ENCODE assay signal across 10 cellular contexts in the genomic region with DNA sequence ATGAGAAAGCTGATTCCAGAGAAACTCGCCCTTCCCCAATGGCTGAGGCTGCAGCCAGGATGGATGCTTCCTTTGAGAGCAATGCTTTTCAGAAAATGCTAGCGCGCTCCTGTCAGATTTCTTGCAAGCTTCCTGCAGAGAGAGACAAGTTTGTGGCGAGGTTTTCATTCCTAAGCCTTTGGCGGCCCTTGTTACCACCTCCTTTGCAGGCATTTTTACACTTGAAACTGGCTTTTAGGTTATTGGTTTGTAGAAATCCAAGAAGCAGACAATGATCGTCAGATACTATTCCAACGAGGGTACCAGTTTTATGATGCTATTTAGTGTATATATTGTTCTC. TPM values are rescaled to one million over a fixed set of nuclear protein-coding genes. Genes with fewer than 3 reads are reported as not detected.
A peak's percentile ranks its signal among the peaks of the same experiment; 100 is the strongest.
DNase-seq lines count a peak whose midpoint lies in the region; ATAC-seq and TF ChIP-seq lines count a peak whose summit lies in the region.
"Had no signal": no experiment of that assay in that cellular context is flagged by ENCODE, and none has a peak within 500 bp of the region (broad histone marks: within the 10 kb centered on the region; RNA-seq: fewer than 3 reads in every experiment).

No MANE protein-coding gene starts in this region.

- H3K4me3 ChIP-seq in left ventricle myocardium inferior: peak overlapping the region; percentile 63
- no peak overlapping the region for H3K4me3 ChIP-seq in right cardiac atrium (ENCODE audit: low read length)
- peak overlapping the region; percentile 19 to 31 for H3K4me3 ChIP-seq in uterus

- H3K4me1 Mint-ChIP-seq in brain (peaks cover 44% of the 10 kb centered on the region), mesothelial cell of epicardium (peaks cover 19% of the 10 kb centered on the region)

- H3K4me3 Mint-ChIP-seq in brain (peak overlapping the region; percentile 84 to 85 (median 85)), mesothelial cell of epicardium (peak overlapping the region; percentile 60)

- intact Hi-C loops in left ventricle myocardium inferior (cut with micrococcal nuclease): loop anchor here (10.0 kb wide), 1 partner anchor 484 kb away; no protein-coding TSS in a partner anchor
- intact Hi-C loops in right cardiac atrium (cut with DNase I): loop anchor here (5.0 to 10.0 kb wide), 3 partner anchors 294 to 484 kb away; no protein-coding TSS in a partner anchor
- intact Hi-C loops in uterus (cut with DNase I; ENCODE audit: low total_unique reads): no loop called here

- DNase-seq in left ventricle myocardium inferior (no peak), right cardiac atrium (no peak), mesothelial cell of epicardium (ENCODE audit: low spot score in 2 of 2, unreplicated experiment in 2 of 2) (no peak), uterus (no peak), NCI-H1417 (lab: John Stamatoyannopoulos, UW) (no peak), inferior parietal cortex (ENCODE audit: extremely low spot score) (no peak), foreskin melanocyte (no peak)
- DNase-seq: DMS153, NCI-H146 had no signal

- ATAC-seq in right cardiac atrium: no peak

- H3K36me3 Mint-ChIP-seq in brain (no peaks in the 10 kb centered on the region), mesothelial cell of epicardium (no peaks in the 10 kb centered on the region)

- peaks cover 30% of the 10 kb centered on the region for H3K4me1 ChIP-seq in left ventricle myocardium inferior
- no peaks in the 10 kb centered on the region for H3K4me1 ChIP-seq in right cardiac atrium (ENCODE audit: control insufficient read depth, insufficient read depth, low read length)
- H3K4me1 ChIP-seq in uterus: no peaks in the 10 kb centered on the region

- TF ChIP-seq POLR2A in uterus (IDR thresholded peaks at IDR 0.05): no peak

- WGBS in right cardiac atrium: 5% methylated on average over 7 of the region's 7 CpGs

- H3K9me3 Mint-ChIP-seq in brain (peaks cover 0 to 11% (median 4%) of the 10 kb centered on the region in 5 experiments), mesothelial cell of epicardium (no peaks in the 10 kb centered on the region)

- H3K27me3 Mint-ChIP-seq in brain: peaks cover 87% of the 10 kb centered on the region
- H3K27me3 Mint-ChIP-seq in mesothelial cell of epicardium (ENCODE audit: low read depth): peaks cover 92% of the 10 kb centered on the region

- H3K27ac Mint-ChIP-seq in brain (no peak overlapping the region), mesothelial cell of epicardium (no peak overlapping the region)

- H3K27me3 ChIP-seq in left ventricle myocardium inferior (ENCODE audit: low read depth) (peaks cover 94% of the 10 kb centered on the region), right cardiac atrium (ENCODE audit: control insufficient read depth, insufficient read depth) (no peaks in the 10 kb centered on the region), uterus (no peaks in the 10 kb centered on the region)

- H3K27ac ChIP-seq in left ventricle myocardium inferior (replicated peaks): no peak overlapping the region
- no peak overlapping the region for H3K27ac ChIP-seq in right cardiac atrium (ENCODE audit: low read length)
- H3K27ac ChIP-seq in uterus: no peak overlapping the region

- H3K9me3 ChIP-seq in left ventricle myocardium inferior (replicated peaks) (no peaks in the 10 kb centered on the region), right cardiac atrium (ENCODE audit: control insufficient read depth, low read length) (no peaks in the 10 kb centered on the region), uterus (no peaks in the 10 kb centered on the region)

- TF ChIP-seq CTCF in left ventricle myocardium inferior (IDR thresholded peaks at IDR 0.05; ENCODE audit: borderline replicate concordance): no peak
- TF ChIP-seq CTCF in brain (conservative IDR thresholded peaks at IDR 0.05): no peak
- TF ChIP-seq CTCF in mesothelial cell of epicardium (IDR thresholded peaks at IDR 0.05; ENCODE audit: unreplicated experiment): no peak
- no peak for TF ChIP-seq CTCF in uterus (IDR thresholded peaks at IDR 0.05)

- no peaks in the 10 kb centered on the region for H3K36me3 ChIP-seq in left ventricle myocardium inferior
- no peaks in the 10 kb centered on the region for H3K36me3 ChIP-seq in uterus

RNA-seq across cellular contexts. Expression of a gene that starts 1.1 kb away (rescaled TPM):
- total RNA-seq in left ventricle myocardium inferior: 1.8 TPM
- 1 to 10 TPM in 1 of 4 donors, under 1 TPM in 3; 0.23 to 1.3 (median 0.39) TPM for total RNA-seq in right cardiac atrium
- polyA plus RNA-seq in right cardiac atrium: 0.07 TPM
- 0.83 TPM for polyA plus RNA-seq in brain (ENCODE audit: insufficient read depth, low read depth, low replicate concordance)
- 0.31 to 0.40 TPM (median 0.34 TPM) in 3 replicates for total RNA-seq in mesothelial cell of epicardium
- 10 to 100 TPM in 1 of 4 donors, under 1 TPM in 2, not detected in 1; 0.26 to 28.1 (median 0.55) TPM for total RNA-seq in uterus
